8 cellular contexts compared by ENCODE assay signal in genomic region chr10:12068467-12069269, GRCh38. TPM values are rescaled to one million over a fixed set of nuclear protein-coding genes. Genes with fewer than 3 reads are reported as not detected.
DNase-seq lines count a peak whose midpoint lies in the region; ATAC-seq and TF ChIP-seq lines count a peak whose summit lies in the region.

Gene DHTKD1 (plus strand): TSS chr10:12068954. CDS start chr10:12069034, 80 bp downstream.

- CTCF ChIA-PET in OCI-LY7 (lab: Charles Lee; ENCODE audit: unreplicated experiment), result no interaction called here

- no peaks in the 10 kb centered on the region for H4K20me1 ChIP-seq in OCI-LY7 (ENCODE audit: insufficient read depth, low read length)

- peak within 1 kb of the TSS; percentile 86 for H3K4me3 ChIP-seq in OCI-LY7 (ENCODE audit: low read depth, low read length, poor library complexity, severe bottlenecking)
- H3K4me3 ChIP-seq in mononuclear cell (ENCODE audit: low read length), result peak within 1 kb of the TSS; percentile 95

- DNase-seq in DMS114 treated with DMSO at 0.1 percent for 48 hours (lab: John Stamatoyannopoulos, UW; ENCODE audit: unreplicated experiment) (peak; percentile 97), HuH-7.5 (ENCODE audit: low spot score) (peak; percentile 96), OCI-LY7 (ENCODE audit: low spot score) (peak; percentile 99), activated T-cell treated with anti-CD3 and anti-CD28 coated beads for 24 hours (ENCODE audit: low read depth) (peak; percentile 99), epidermal melanocyte (ENCODE audit: insufficient read length, low spot score) (peak; percentile 99)
- peak; percentile 95 to 97 for DNase-seq in stimulated activated CD8-positive, alpha-beta memory T cell treated with anti-CD3 and anti-CD28 coated beads, Interleukin-4, amount 100 ng/mL, for 1 hour (ENCODE audit: low read depth in 2 of 2, low spot score in 1 of 2)

- no peaks in the 10 kb centered on the region for H3K9me3 ChIP-seq in OCI-LY7 (ENCODE audit: low read length)
- H3K9me3 ChIP-seq in mononuclear cell (ENCODE audit: low read depth, low read length), result no peaks in the 10 kb centered on the region

- no peaks in the 10 kb centered on the region for H3K36me3 ChIP-seq in OCI-LY7 (ENCODE audit: insufficient read depth, low read length)

- POLR2A ChIA-PET in OCI-LY7 (lab: Charles Lee), result interaction anchor here (0.6 to 4.0 kb wide), 10 partner anchors 10 to 512 kb away, joined by 3 to 20 read pairs (median 4); partner anchors contain the start of genes CDC123, NUDT5 and UPF2

- intact Hi-C loops in OCI-LY7 (cut with micrococcal nuclease; ENCODE audit: unreplicated experiment), result loop anchor here (1.0 to 10.0 kb wide), 3 partner anchors 26 to 276 kb away; partner anchors contain the start of genes CAMK1D and UPF2

- BruUV-seq in OCI-LY7 (replicated peaks; lab: Mats Ljungman, UMichigan), result no TSS peak

- H3K79me2 ChIP-seq in OCI-LY7 (ENCODE audit: insufficient read depth, low read depth, low read length), result peaks cover 46% of the 10 kb centered on the region

- peak within 1 kb of the TSS; percentile 76 for H3K27ac ChIP-seq in OCI-LY7 (ENCODE audit: low read depth, low read length, poor library complexity, severe bottlenecking)

- peak within 1 kb of the TSS; percentile 88 for H3K4me2 ChIP-seq in OCI-LY7 (ENCODE audit: low read length)

- H3K4me1 ChIP-seq in OCI-LY7 (ENCODE audit: insufficient read depth, low read length, poor library complexity, severe bottlenecking), result peaks cover 45% of the 10 kb centered on the region
- peaks cover 32% of the 10 kb centered on the region for H3K4me1 ChIP-seq in mononuclear cell (ENCODE audit: insufficient read depth, low read length)

- ATAC-seq in GM21526 (IDR thresholded peaks at IDR 0.05; ENCODE audit: low FRiP score, unreplicated experiment), result peak; percentile 93

- H3K9me2 ChIP-seq in OCI-LY7 (ENCODE audit: insufficient read depth, low read length), result no peaks in the 10 kb centered on the region

- H2AFZ ChIP-seq in OCI-LY7 (ENCODE audit: low read length), result peak within 1 kb of the TSS; percentile 77; the same call in 1 of the 2 replicates

- peak; percentile 50; the same call in 1 of the 2 replicates for TF ChIP-seq CTCF in OCI-LY7 (conservative IDR thresholded peaks at IDR 0.05; ENCODE audit: low read length)

- no peaks in the 10 kb centered on the region for H3K27me3 ChIP-seq in mononuclear cell (ENCODE audit: insufficient read depth, low read length)

RNA-seq across cellular contexts. Expression of gene DHTKD1, which starts in this region (rescaled TPM):
- total RNA-seq in OCI-LY7 (2014; rRNA removed; shearing (Covaris generic)), result 46.5 and 53.1 TPM in 2 replicates
- total RNA-seq in OCI-LY7 (2022) (71.4 and 81.9 TPM in 2 replicates), mononuclear cell (16.3 TPM)

Comparison
In these comparisons a context has a peak if more than half of its experiments do, and no peak if none do; other contexts are left out.
1. Peak in every context shown above with its lines: DNase-seq, ATAC-seq, H3K4me3 ChIP-seq and H3K27ac ChIP-seq.